Comparison of ENCODE assay signal across 26 cellular contexts in genomic region chr18:76627444-76627843, GRCh38.
"Had no signal": no experiment of that assay in that cellular context is flagged by ENCODE, and none has a peak within 500 bp of the region (broad histone marks: within the 10 kb centered on the region; RNA-seq: fewer than 3 reads in every experiment).

No MANE protein-coding gene starts in this region.

- H3K27ac ChIP-seq: colonic mucosa, coronary artery, dorsolateral prefrontal cortex, epithelial cell of prostate, esophagus muscularis mucosa, esophagus squamous epithelium, foreskin keratinocyte, gastrocnemius medialis, gastroesophageal sphincter, heart left ventricle, heart right ventricle had no signal

- H3K4me1 ChIP-seq: colonic mucosa, esophagus squamous epithelium, foreskin keratinocyte, gastrocnemius medialis, heart left ventricle, heart right ventricle had no signal

- FAIRE-seq: colon, endothelial cell of umbilical vein, frontal cortex had no signal

- H3K27me3 ChIP-seq: colonic mucosa, esophagus muscularis mucosa, esophagus squamous epithelium, foreskin keratinocyte, gastrocnemius medialis, gastroesophageal sphincter, heart left ventricle had no signal

- H3K36me3 ChIP-seq: colonic mucosa, esophagus muscularis mucosa, esophagus squamous epithelium, gastrocnemius medialis, gastroesophageal sphincter, heart left ventricle, heart right ventricle had no signal

- H3K9me3 ChIP-seq: colonic mucosa, esophagus squamous epithelium, gastrocnemius medialis had no signal

- DNase-seq: colonic mucosa; cortex of kidney; dermis blood vessel endothelial cell; dorsolateral prefrontal cortex; effector CD4-positive, alpha-beta T cell; effector CD8-positive, alpha-beta T cell; effector memory CD4-positive, alpha-beta T cell; effector memory CD8-positive, alpha-beta T cell; endodermal cell; erythroblast; esophagus squamous epithelium; foreskin fibroblast; foreskin keratinocyte; foreskin melanocyte; gastrocnemius medialis; glutamatergic neuron; head of caudate nucleus; heart left ventricle; heart right ventricle had no signal

- H3K4me3 ChIP-seq: colonic mucosa, coronary artery, dorsolateral prefrontal cortex, esophagus muscularis mucosa, esophagus squamous epithelium, gastrocnemius medialis, gastroesophageal sphincter, heart left ventricle, heart right ventricle had no signal
